In the genomic region with DNA sequence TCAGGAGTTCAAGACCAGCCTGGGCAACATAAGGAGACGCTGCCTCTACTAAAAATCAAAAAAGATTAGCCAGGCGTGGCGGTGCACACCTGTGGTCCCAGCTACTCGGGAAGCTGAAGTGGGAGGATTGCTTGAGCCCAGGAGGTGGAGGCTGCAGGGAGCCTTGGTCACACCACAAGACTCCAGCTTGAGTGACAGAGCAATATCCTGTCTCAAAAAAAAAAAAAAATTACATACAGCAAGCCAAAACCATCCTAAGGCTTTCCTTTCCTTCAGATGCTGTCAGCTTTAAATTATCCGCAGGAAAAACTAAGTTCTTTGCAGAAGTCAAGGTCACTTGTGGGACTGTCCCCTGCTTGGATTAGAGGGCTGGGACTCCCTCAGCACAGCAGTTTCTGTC, we compare ENCODE assay signal across 8 cellular contexts. TPM values are rescaled to one million over a fixed set of nuclear protein-coding genes. Genes with fewer than 3 reads are reported as not detected.
DNase-seq lines count a peak whose midpoint lies in the region; ATAC-seq and TF ChIP-seq lines count a peak whose summit lies in the region.

No MANE protein-coding gene starts in this region.

- no peaks in the 10 kb centered on the region for H3K36me3 Mint-ChIP-seq in chondrocyte (ENCODE audit: low read depth)
- peaks cover 0 to 33% (median 0%) of the 10 kb centered on the region in 3 donors for H3K36me3 Mint-ChIP-seq in naive thymus-derived CD8-positive, alpha-beta T cell

- peak overlapping the region; percentile 56; the same call in 1 of the 2 replicates for H3K27ac ChIP-seq in Karpas-422 (ENCODE audit: low read length)

- H3K4me1 ChIP-seq in BE2C (peaks cover 10% of the 10 kb centered on the region), Karpas-422 (ENCODE audit: low read length) (peaks cover 64% of the 10 kb centered on the region)

- H3K9me3 ChIP-seq in BE2C: no peaks in the 10 kb centered on the region
- no peaks in the 10 kb centered on the region for H3K9me3 ChIP-seq in Karpas-422 (ENCODE audit: low read length)

- peak overlapping the region; percentile 94 for H3K4me3 Mint-ChIP-seq in chondrocyte (ENCODE audit: unreplicated experiment)
- H3K4me3 Mint-ChIP-seq in naive thymus-derived CD8-positive, alpha-beta T cell: peak overlapping the region; percentile 92 to 98 (median 94)

- H3K4me3 ChIP-seq in BE2C (ENCODE audit: low read depth, low read length) (peak overlapping the region; percentile 93), Karpas-422 (ENCODE audit: low read length) (peak overlapping the region; percentile 75)

- DNase-seq in BE2C (no peak), Karpas-422 (no peak), chondrocyte (ENCODE audit: low spot score) (no peak), AG08395 (ENCODE audit: low spot score) (no peak), HCEC 1CT (no peak), GDM1 (lab: John Stamatoyannopoulos, UW) (no peak)
- DNase-seq in naive thymus-derived CD8-positive, alpha-beta T cell: no peak
- no peak for DNase-seq in activated CD8-positive, alpha-beta memory T cell treated with anti-CD3 and anti-CD28 coated beads for 24 hours

- TF ChIP-seq CTCF in BE2C (IDR thresholded peaks at IDR 0.05; ENCODE audit: low read depth, low read length): no peak
- no peak for TF ChIP-seq CTCF in chondrocyte (IDR thresholded peaks at IDR 0.05)

- H3K9ac ChIP-seq in Karpas-422 (ENCODE audit: low read length): peak overlapping the region; percentile 84

- no peak for ATAC-seq in naive thymus-derived CD8-positive, alpha-beta T cell

- H2AFZ ChIP-seq in Karpas-422 (ENCODE audit: low read length): no peak overlapping the region

- no peaks in the 10 kb centered on the region for H4K20me1 ChIP-seq in Karpas-422 (ENCODE audit: insufficient read depth, low read depth, low read length)

- peaks cover 44% of the 10 kb centered on the region for H3K4me1 Mint-ChIP-seq in chondrocyte (ENCODE audit: low read depth)
- H3K4me1 Mint-ChIP-seq in naive thymus-derived CD8-positive, alpha-beta T cell: peaks cover 22 to 72% (median 64%) of the 10 kb centered on the region in 4 donors

- H3K27ac Mint-ChIP-seq in chondrocyte (ENCODE audit: unreplicated experiment): peak overlapping the region; percentile 42
- H3K27ac Mint-ChIP-seq in naive thymus-derived CD8-positive, alpha-beta T cell: peak overlapping the region; percentile 94 to 99 (median 98)

- H3K9me3 Mint-ChIP-seq in chondrocyte (ENCODE audit: low read depth): no peaks in the 10 kb centered on the region
- no peaks in the 10 kb centered on the region for H3K9me3 Mint-ChIP-seq in naive thymus-derived CD8-positive, alpha-beta T cell

- peaks cover 69% of the 10 kb centered on the region for H3K79me2 ChIP-seq in Karpas-422 (ENCODE audit: low read length)

- H3K27me3 ChIP-seq in BE2C (no peaks in the 10 kb centered on the region), Karpas-422 (ENCODE audit: low read length) (no peaks in the 10 kb centered on the region)

- no peaks in the 10 kb centered on the region for H3K27me3 Mint-ChIP-seq in chondrocyte (ENCODE audit: low read depth)
- no peaks in the 10 kb centered on the region for H3K27me3 Mint-ChIP-seq in naive thymus-derived CD8-positive, alpha-beta T cell

- H3K4me2 ChIP-seq in Karpas-422 (ENCODE audit: low read depth, low read length, poor library complexity, severe bottlenecking): peak overlapping the region; percentile 94

- POLR2A ChIA-PET in naive thymus-derived CD8-positive, alpha-beta T cell (lab: Charles Lee): interaction anchor here (0.7 to 2.0 kb wide), 11 partner anchors 10 to 469 kb away, joined by 3 to 8 read pairs (median 3); a partner anchor contains a TSS

- H3K36me3 ChIP-seq in BE2C (peaks cover 45% of the 10 kb centered on the region), Karpas-422 (ENCODE audit: insufficient read depth, low read length) (peaks cover 11% of the 10 kb centered on the region; the same call in 1 of the 2 replicates)

- H3K9me2 ChIP-seq in Karpas-422 (replicated peaks; ENCODE audit: insufficient read depth, low read length): no peaks in the 10 kb centered on the region

RNA-seq across cellular contexts. Expression of a gene that starts 1.3 kb away (rescaled TPM):
- 362 TPM for polyA plus RNA-seq in BE2C (2012; ENCODE audit: insufficient read depth, insufficient read length, low read depth)
- total RNA-seq in Karpas-422 (2014; rRNA removed; shearing (Covaris generic); ENCODE audit: low replicate concordance): 80.4 and 158 TPM in 2 replicates
- total RNA-seq in chondrocyte: 160 to 174 TPM (median 171 TPM) in 3 replicates
- 100 to 1,000 TPM; 115 to 127 TPM for total RNA-seq in naive thymus-derived CD8-positive, alpha-beta T cell
- polyA plus RNA-seq in naive thymus-derived CD8-positive, alpha-beta T cell: 10 to 100 TPM; 48.3 to 68.8 (median 50.2) TPM

RNA-seq across cellular contexts. Expression of a gene that starts 17.0 kb away (rescaled TPM):
- polyA plus RNA-seq in BE2C (2012; ENCODE audit: insufficient read depth, insufficient read length, low read depth): 129 TPM
- total RNA-seq in Karpas-422 (2014; rRNA removed; shearing (Covaris generic); ENCODE audit: low replicate concordance): 85.1 and 107 TPM in 2 replicates
- total RNA-seq in chondrocyte: 144 to 188 TPM (median 149 TPM) in 3 replicates
- total RNA-seq in naive thymus-derived CD8-positive, alpha-beta T cell: 10 to 100 TPM; 79.9 to 85.6 TPM
- 100 to 1,000 TPM; 173 to 196 (median 179) TPM for polyA plus RNA-seq in naive thymus-derived CD8-positive, alpha-beta T cell

RNA-seq across cellular contexts. Expression of a gene that starts 32.1 kb away (rescaled TPM):
- 25.3 TPM for polyA plus RNA-seq in BE2C (2012; ENCODE audit: insufficient read depth, insufficient read length, low read depth)
- 32.7 and 38.9 TPM in 2 replicates for total RNA-seq in Karpas-422 (2014; rRNA removed; shearing (Covaris generic); ENCODE audit: low replicate concordance)
- total RNA-seq in chondrocyte: 9.0 to 15.6 TPM (median 9.8 TPM) in 3 replicates
- 10 to 100 TPM; 37.7 to 39.0 TPM for total RNA-seq in naive thymus-derived CD8-positive, alpha-beta T cell
- 10 to 100 TPM in 1 of 3 donors, 1 to 10 TPM in 2; 7.4 to 15.7 (median 9.6) TPM for polyA plus RNA-seq in naive thymus-derived CD8-positive, alpha-beta T cell

RNA-seq across cellular contexts. Expression of a gene that starts 35.0 kb away (rescaled TPM):
- 48.6 TPM for polyA plus RNA-seq in BE2C (2012; ENCODE audit: insufficient read depth, insufficient read length, low read depth)
- total RNA-seq in Karpas-422 (2014; rRNA removed; shearing (Covaris generic); ENCODE audit: low replicate concordance): 72.3 and 74.3 TPM in 2 replicates
- total RNA-seq in chondrocyte: 27.6 to 32.5 TPM (median 29.1 TPM) in 3 replicates
- total RNA-seq in naive thymus-derived CD8-positive, alpha-beta T cell: 100 to 1,000 TPM; 210 to 216 TPM
- polyA plus RNA-seq in naive thymus-derived CD8-positive, alpha-beta T cell: 10 to 100 TPM; 10.5 to 11.9 (median 11.0) TPM

RNA-seq across cellular contexts. Expression of a gene that starts 39.9 kb away (rescaled TPM):
- 4.0 TPM for polyA plus RNA-seq in BE2C (2012; ENCODE audit: insufficient read depth, insufficient read length, low read depth)
- total RNA-seq in Karpas-422 (2014; rRNA removed; shearing (Covaris generic); ENCODE audit: low replicate concordance): 5.9 and 8.1 TPM in 2 replicates
- total RNA-seq in chondrocyte: not detected in 3 replicates
- 10 to 100 TPM; 32.4 to 35.3 TPM for total RNA-seq in naive thymus-derived CD8-positive, alpha-beta T cell
- 10 to 100 TPM; 12.3 to 16.6 (median 16.2) TPM for polyA plus RNA-seq in naive thymus-derived CD8-positive, alpha-beta T cell
